8 cellular contexts compared by ENCODE assay signal in the genomic region with DNA sequence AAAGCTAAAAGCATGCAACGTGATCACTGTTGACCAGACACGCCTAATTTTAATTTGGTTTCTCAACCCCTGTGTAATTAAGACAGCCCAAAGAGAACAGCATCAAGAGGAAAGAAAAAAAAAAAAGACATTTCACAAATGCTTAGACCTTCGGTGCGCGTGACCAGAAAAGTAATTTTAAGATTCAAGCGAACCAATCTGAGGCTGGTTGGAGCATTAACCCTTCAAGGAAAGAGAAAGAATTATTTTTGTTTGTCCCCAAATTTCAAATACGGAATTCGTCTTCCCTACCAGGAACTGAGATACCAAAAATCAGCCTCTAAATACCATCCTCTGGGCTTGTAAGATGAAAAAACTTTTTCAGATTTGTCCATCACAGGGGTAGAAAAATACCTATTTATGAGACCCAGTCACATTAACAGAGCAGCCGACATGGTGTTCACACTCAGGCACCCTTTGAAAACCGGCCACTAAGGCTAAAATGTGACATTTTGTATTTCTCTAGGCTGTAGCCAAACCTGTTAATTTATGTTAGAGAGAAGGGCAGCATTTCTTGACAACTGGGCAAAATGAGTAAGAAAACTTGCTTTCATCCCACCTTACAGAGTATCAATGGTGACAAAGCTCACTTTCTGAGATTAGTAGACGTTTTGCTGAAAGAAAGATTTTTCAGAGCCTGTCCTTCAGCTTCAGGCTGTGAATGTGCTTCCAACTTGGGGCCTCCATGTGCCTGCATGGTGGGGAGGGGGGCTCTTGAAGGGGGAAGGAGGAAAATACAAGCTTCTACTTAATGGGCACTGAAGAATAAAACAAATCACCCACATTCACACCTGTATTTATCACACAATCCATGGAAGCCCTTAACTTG.
DNase-seq lines count a peak whose midpoint lies in the region; ATAC-seq and TF ChIP-seq lines count a peak whose summit lies in the region.

No MANE protein-coding gene starts in this region.

- no peak overlapping the region for H3K9ac ChIP-seq in neuronal stem cell (ENCODE audit: low read depth, low read length, poor library complexity)

- DNase-seq in Caco-2 (no peak), LHCN-M2 (ENCODE audit: low read depth) (peak; percentile 30), chondrocyte (ENCODE audit: low spot score) (no peak), neuronal stem cell (ENCODE audit: low spot score) (no peak), mucosa of gallbladder (ENCODE audit: low spot score) (no peak), NCI-H1048 (lab: John Stamatoyannopoulos, UW) (no peak)

- H3K4me1 ChIP-seq in Caco-2 (peaks cover 36% of the 10 kb centered on the region), neuronal stem cell (ENCODE audit: control insufficient read depth in 2 of 2, insufficient read depth in 1 of 2, low read depth in 1 of 2, low read length in 2 of 2) (peaks cover 14 to 23% of the 10 kb centered on the region in 2 donors)

- H3K27ac ChIP-seq in neuronal stem cell (replicated peaks; ENCODE audit: low read length) = no peak overlapping the region

- no peak overlapping the region for H2AK5ac ChIP-seq in neuronal stem cell (ENCODE audit: low read depth, low read length)

- TF ChIP-seq CTCF in Caco-2 (IDR thresholded peaks at IDR 0.05; ENCODE audit: insufficient read depth in 1 of 2, low read depth in 1 of 2, low read length in 1 of 2, severe bottlenecking in 1 of 2, unreplicated experiment in 1 of 2) = no peak
- no peak for TF ChIP-seq CTCF in chondrocyte (IDR thresholded peaks at IDR 0.05)

- no peak overlapping the region for H2BK5ac ChIP-seq in neuronal stem cell (ENCODE audit: low read length)

- intact Hi-C loops in Caco-2 (cut with micrococcal nuclease; ENCODE audit: unreplicated experiment) = loop anchor here (1.0 kb wide), 2 partner anchors 8 to 27 kb away; no protein-coding TSS in a partner anchor

- no peak overlapping the region for H3K23ac ChIP-seq in neuronal stem cell (ENCODE audit: low read depth, low read length, poor library complexity)

- H3K27ac Mint-ChIP-seq in Caco-2 (ENCODE audit: unreplicated experiment) (peak overlapping the region; percentile 95), chondrocyte (ENCODE audit: unreplicated experiment) (peak overlapping the region; percentile 100)

- no peak overlapping the region for H3K4ac ChIP-seq in neuronal stem cell (ENCODE audit: low read length)

- H2BK15ac ChIP-seq in neuronal stem cell (ENCODE audit: low read length) = no peak overlapping the region

- no peak overlapping the region for H3K18ac ChIP-seq in neuronal stem cell (ENCODE audit: low read length)

- no peak overlapping the region for H3K4me2 ChIP-seq in neuronal stem cell (ENCODE audit: insufficient read depth, low read length, poor library complexity, severe bottlenecking)

- POLR2A ChIA-PET in Caco-2 (lab: Charles Lee) = interaction anchor here (0.5 to 2.9 kb wide), 11 partner anchors 9 to 487 kb away, joined by 3 to 15 read pairs (median 6); no protein-coding TSS in a partner anchor

- H3K4me3 Mint-ChIP-seq in Caco-2 (ENCODE audit: unreplicated experiment) = peak overlapping the region; percentile 94
- peak overlapping the region; percentile 84 for H3K4me3 Mint-ChIP-seq in chondrocyte (ENCODE audit: unreplicated experiment)

- H4K8ac ChIP-seq in neuronal stem cell (ENCODE audit: low read depth, low read length) = no peak overlapping the region

- H3K4me1 Mint-ChIP-seq in Caco-2 (ENCODE audit: low read depth, unreplicated experiment) (peaks cover 37% of the 10 kb centered on the region), chondrocyte (ENCODE audit: low read depth) (peaks cover 89% of the 10 kb centered on the region)

- ATAC-seq in GM21360 (IDR thresholded peaks at IDR 0.05; ENCODE audit: unreplicated experiment) (no peak), HG03442 (IDR thresholded peaks at IDR 0.05; ENCODE audit: unreplicated experiment) (no peak)

- H3K36me3 ChIP-seq in Caco-2 (ENCODE audit: control insufficient read depth, insufficient read depth, low read length) (no peaks in the 10 kb centered on the region), neuronal stem cell (replicated peaks in 1 of 2; ENCODE audit: control insufficient read depth in 2 of 2, insufficient read depth in 2 of 2, low read length in 2 of 2) (no peaks in the 10 kb centered on the region)

- H4K91ac ChIP-seq in neuronal stem cell (ENCODE audit: low read depth, low read length, poor library complexity) = no peak overlapping the region

- no peaks in the 10 kb centered on the region for H3K9me3 ChIP-seq in Caco-2
- H3K9me3 ChIP-seq in neuronal stem cell (replicated peaks in 1 of 2; ENCODE audit: control insufficient read depth in 2 of 2, insufficient read depth in 1 of 2, low read depth in 1 of 2, low read length in 2 of 2) = peaks cover 0 to 2% of the 10 kb centered on the region in 2 donors

- peak overlapping the region; percentile 31 for H2AFZ ChIP-seq in neuronal stem cell (ENCODE audit: low read length)

- H3K36me3 Mint-ChIP-seq in Caco-2 (ENCODE audit: insufficient read depth, unreplicated experiment) (peaks cover 5% of the 10 kb centered on the region), chondrocyte (ENCODE audit: low read depth) (no peaks in the 10 kb centered on the region)

- H3K79me1 ChIP-seq in neuronal stem cell (ENCODE audit: low read depth, low read length) = no peaks in the 10 kb centered on the region

- BruUV-seq in Caco-2 (replicated peaks; lab: Mats Ljungman, UMichigan) = TSS peak; percentile 76

- CTCF ChIA-PET in Caco-2 (lab: Charles Lee) = interaction anchor here (1.0 to 4.9 kb wide), 3 partner anchors 10 to 28 kb away, joined by 5 to 27 read pairs (median 12); no protein-coding TSS in a partner anchor

- no peak overlapping the region for H3K14ac ChIP-seq in neuronal stem cell (ENCODE audit: low read length)

- no peaks in the 10 kb centered on the region for H3K27me3 ChIP-seq in Caco-2 (replicated peaks; ENCODE audit: control insufficient read depth, insufficient read depth, low read length)
- no peaks in the 10 kb centered on the region for H3K27me3 ChIP-seq in neuronal stem cell (ENCODE audit: control insufficient read depth in 3 of 3, insufficient read depth in 3 of 3, low read depth in 1 of 3, low read length in 3 of 3)

- no CpG with 5 or more reads among the region's 11 CpGs for WGBS in neuronal stem cell (ENCODE audit: extremely low coverage in 2 of 2, insufficient read length in 2 of 2, insufficient replicate concordance in 1 of 2), 2 donors

- H3K4me3 ChIP-seq in Caco-2 (ENCODE audit: low read depth, low read length) (peak overlapping the region; percentile 48), neuronal stem cell (ENCODE audit: low read length in 2 of 2) (no peak overlapping the region)

- H2BK12ac ChIP-seq in neuronal stem cell (ENCODE audit: low read length) = no peak overlapping the region

- H2BK120ac ChIP-seq in neuronal stem cell (ENCODE audit: low read depth, low read length) = no peak overlapping the region

- H3K9me3 Mint-ChIP-seq in Caco-2 (ENCODE audit: unreplicated experiment) (no peaks in the 10 kb centered on the region), chondrocyte (ENCODE audit: low read depth) (no peaks in the 10 kb centered on the region)

- H3K27me3 Mint-ChIP-seq in Caco-2 (ENCODE audit: insufficient read depth, unreplicated experiment) (no peaks in the 10 kb centered on the region), chondrocyte (ENCODE audit: low read depth) (no peaks in the 10 kb centered on the region)
